ENCODE assay signal across 16 cellular contexts in genomic region chr10:68603766-68604165, GRCh38. TPM values are rescaled to one million over a fixed set of nuclear protein-coding genes. Genes with fewer than 3 reads are reported as not detected.
DNase-seq lines count a peak whose midpoint lies in the region; ATAC-seq and TF ChIP-seq lines count a peak whose summit lies in the region.
"Had no signal": no experiment of that assay in that cellular context is flagged by ENCODE, and none has a peak within 500 bp of the region (broad histone marks: within the 10 kb centered on the region; RNA-seq: fewer than 3 reads in every experiment).

No MANE protein-coding gene starts in this region.

- peak; percentile 21 for TF ChIP-seq CTCF in GM12864 (IDR thresholded peaks at IDR 0.05; ENCODE audit: low read depth, low read length, missing control alignments)
- TF ChIP-seq CTCF in GM23338 (conservative IDR thresholded peaks at IDR 0.05; ENCODE audit: low read depth in 2 of 2), result no peak; a peak in 2 of 4 replicates
- TF ChIP-seq CTCF in endodermal cell (conservative IDR thresholded peaks at IDR 0.05), result peak; percentile 60
- TF ChIP-seq CTCF in neural crest cell (conservative IDR thresholded peaks at IDR 0.05), result peak; percentile 36

- no peak overlapping the region for H2AFZ ChIP-seq in GM23338

- 0 out of 2 replicates have a peak, but pooled peaks cover 13% of the 10 kb centered on the region for H4K20me1 ChIP-seq in GM23338 (replicated peaks; ENCODE audit: insufficient read depth)

- no peaks in the 10 kb centered on the region for H3K9me3 ChIP-seq in endodermal cell (ENCODE audit: control insufficient read depth, low read length)
- H3K9me3 ChIP-seq: HAP-1 had no signal

- H3K27me3 Mint-ChIP-seq in GM23338 (ENCODE audit: insufficient read depth, low read depth, poor library complexity), result peaks cover 6% of the 10 kb centered on the region
- H3K27me3 Mint-ChIP-seq in endodermal cell (ENCODE audit: insufficient read depth), result no peaks in the 10 kb centered on the region
- H3K27me3 Mint-ChIP-seq in neural crest cell (ENCODE audit: low read depth), result no peaks in the 10 kb centered on the region
- H3K27me3 Mint-ChIP-seq: B cell; CD4-positive, alpha-beta T cell had no signal

- H3K79me2 ChIP-seq in GM23338 (replicated peaks; ENCODE audit: insufficient read depth), result peaks cover 76% of the 10 kb centered on the region

- H3K4me1 ChIP-seq in GM23338 (ENCODE audit: insufficient read depth), result peaks cover 39% of the 10 kb centered on the region
- peaks cover 16% of the 10 kb centered on the region for H3K4me1 ChIP-seq in endodermal cell (ENCODE audit: control insufficient read depth, insufficient read depth, low read length)

- H3K27me3 ChIP-seq in GM23338 (ENCODE audit: insufficient read depth) (no peaks in the 10 kb centered on the region), endodermal cell (ENCODE audit: control insufficient read depth, insufficient read depth, low read length, poor library complexity, severe bottlenecking) (no peaks in the 10 kb centered on the region)

- H3K4me2 ChIP-seq in GM23338, result peak overlapping the region; percentile 24; the same call in 1 of the 2 replicates

- no peak overlapping the region for H3K27ac Mint-ChIP-seq in GM23338
- no peak overlapping the region for H3K27ac Mint-ChIP-seq in endodermal cell
- H3K27ac Mint-ChIP-seq in neural crest cell (ENCODE audit: unreplicated experiment), result no peak overlapping the region
- H3K27ac Mint-ChIP-seq: B cell; CD4-positive, alpha-beta T cell had no signal

- H3K9ac ChIP-seq in endodermal cell (ENCODE audit: extremely low read depth, low read length, poor library complexity, severe bottlenecking), result no peak overlapping the region

- peaks cover 39% of the 10 kb centered on the region for H3K36me3 Mint-ChIP-seq in GM23338 (ENCODE audit: low read depth)
- peaks cover 48% of the 10 kb centered on the region for H3K36me3 Mint-ChIP-seq in endodermal cell (ENCODE audit: low read depth)
- H3K36me3 Mint-ChIP-seq in neural crest cell (ENCODE audit: low read depth), result peaks cover 4% of the 10 kb centered on the region

- no peak for DNase-seq in GM12864 (ENCODE audit: low read depth)
- peak; percentile 37 for DNase-seq in GM23338 (ENCODE audit: low spot score)
- DNase-seq in endodermal cell, result no peak
- DNase-seq in neural crest cell (ENCODE audit: low read depth, low spot score), result no peak
- DNase-seq in activated CD4-positive, alpha-beta T cell treated with anti-CD3 and anti-CD28 coated beads for 1 hour, result no peak
- DNase-seq in cerebellar cortex (ENCODE audit: low spot score), result no peak
- DNase-seq: C1 segment of cervical spinal cord; Calu3; CD4-positive, alpha-beta T cell; DMS79; GOT3 had no signal

- H3K36me3 ChIP-seq in GM23338 (ENCODE audit: insufficient read depth) (peaks cover 21% of the 10 kb centered on the region; the same call in 1 of the 2 replicates), endodermal cell (ENCODE audit: control insufficient read depth, insufficient read depth, low read length) (peaks cover 52% of the 10 kb centered on the region)

- 95 to 100% methylated on average over 2 to 3 of the region's 3 CpGs for WGBS in endodermal cell (ENCODE audit: insufficient coverage in 1 of 2, insufficient read length in 1 of 2), 2 experiments

- H3K9me2 ChIP-seq in GM23338 (ENCODE audit: insufficient read depth), result no peaks in the 10 kb centered on the region

- ATAC-seq in GM23338, result no peak
- no peak for ATAC-seq in HG02610 (IDR thresholded peaks at IDR 0.05; ENCODE audit: unreplicated experiment)
- ATAC-seq in GM21381 (IDR thresholded peaks at IDR 0.05; ENCODE audit: unreplicated experiment), result no peak
- ATAC-seq: HepG2 had no signal

- H3K9me3 Mint-ChIP-seq in GM23338, result no peaks in the 10 kb centered on the region; the same call in 2 of the 3 replicates
- no peaks in the 10 kb centered on the region for H3K9me3 Mint-ChIP-seq in endodermal cell
- H3K9me3 Mint-ChIP-seq in neural crest cell, result no peaks in the 10 kb centered on the region
- H3K9me3 Mint-ChIP-seq: CD4-positive, alpha-beta T cell had no signal

- H3K4me3 ChIP-seq in GM12864 (ENCODE audit: low read depth, low read length) (no peak overlapping the region), GM23338 (no peak overlapping the region), endodermal cell (ENCODE audit: low read length) (no peak overlapping the region)
- H3K4me3 ChIP-seq: HAP-1 had no signal

- H3K4me1 Mint-ChIP-seq in GM23338 (peaks cover 52% of the 10 kb centered on the region), endodermal cell (peaks cover 44% of the 10 kb centered on the region), neural crest cell (peaks cover 34% of the 10 kb centered on the region)

- H3K4me3 Mint-ChIP-seq in GM23338, result no peak overlapping the region; the same call in 2 of the 3 replicates
- H3K4me3 Mint-ChIP-seq in endodermal cell, result no peak overlapping the region
- H3K4me3 Mint-ChIP-seq in neural crest cell, result no peak overlapping the region
- H3K4me3 Mint-ChIP-seq: B cell; CD4-positive, alpha-beta T cell had no signal

- peaks cover 16% of the 10 kb centered on the region for H3F3A ChIP-seq in GM23338 (replicated peaks; ENCODE audit: low read depth)

- peak overlapping the region; percentile 61; the same call in 1 of the 2 replicates for H3K27ac ChIP-seq in GM23338 (ENCODE audit: low read depth)
- no peak overlapping the region for H3K27ac ChIP-seq in endodermal cell (ENCODE audit: low read depth, low read length)

TF ChIP-seq in GM23338, 12 proteins besides CTCF, POLR2A, EP300 and RAD21:
- TF ChIP-seq EZH2phosphoT487 (IDR thresholded peaks at IDR 0.05; ENCODE audit: unreplicated experiment), result no peak
- TF ChIP-seq ZNF462 (CRISPR knock-in tag; IDR thresholded peaks at IDR 0.05), result no peak
- no peak for TF ChIP-seq STAT1 (IDR thresholded peaks at IDR 0.05; ENCODE audit: unreplicated experiment)
- no peak for TF ChIP-seq ZNF114 (CRISPR knock-in tag; IDR thresholded peaks at IDR 0.05)
- TF ChIP-seq POLR2AphosphoS5 (IDR thresholded peaks at IDR 0.05; ENCODE audit: low read depth), result no peak

RNA-seq across cellular contexts. Expression of gene TET1, which starts 43.6 kb away (rescaled TPM):
- total RNA-seq in GM23338 (2014; rRNA removed; shearing (Covaris generic)), result 82.5 and 90.5 TPM in 2 replicates
- 32.5 and 37.2 TPM in 2 replicates for polyA plus RNA-seq in GM23338 (2016; fragmentation: Nextera tagmentation; extraction: Ambion mirVana)
- total RNA-seq in endodermal cell (10 to 100 TPM; 50.8 to 60.5 TPM), neural crest cell (27.7 and 30.0 TPM in 2 replicates)
- 33.6 TPM for polyA plus RNA-seq in endodermal cell (2013, experiment 1 of 2)
- 34.4 TPM for polyA plus RNA-seq in endodermal cell (2013, experiment 2 of 2)

Comparison
In these comparisons a context has a peak if more than half of its experiments do, and no peak if none do; other contexts are left out.
1. CTCF ChIP-seq: peak in GM12864 (single experiment), endodermal cell (single experiment) and neural crest cell (single experiment); none in GM23338 (0 of 2).